ENCODE assay signal across 21 cellular contexts in the genomic region with DNA sequence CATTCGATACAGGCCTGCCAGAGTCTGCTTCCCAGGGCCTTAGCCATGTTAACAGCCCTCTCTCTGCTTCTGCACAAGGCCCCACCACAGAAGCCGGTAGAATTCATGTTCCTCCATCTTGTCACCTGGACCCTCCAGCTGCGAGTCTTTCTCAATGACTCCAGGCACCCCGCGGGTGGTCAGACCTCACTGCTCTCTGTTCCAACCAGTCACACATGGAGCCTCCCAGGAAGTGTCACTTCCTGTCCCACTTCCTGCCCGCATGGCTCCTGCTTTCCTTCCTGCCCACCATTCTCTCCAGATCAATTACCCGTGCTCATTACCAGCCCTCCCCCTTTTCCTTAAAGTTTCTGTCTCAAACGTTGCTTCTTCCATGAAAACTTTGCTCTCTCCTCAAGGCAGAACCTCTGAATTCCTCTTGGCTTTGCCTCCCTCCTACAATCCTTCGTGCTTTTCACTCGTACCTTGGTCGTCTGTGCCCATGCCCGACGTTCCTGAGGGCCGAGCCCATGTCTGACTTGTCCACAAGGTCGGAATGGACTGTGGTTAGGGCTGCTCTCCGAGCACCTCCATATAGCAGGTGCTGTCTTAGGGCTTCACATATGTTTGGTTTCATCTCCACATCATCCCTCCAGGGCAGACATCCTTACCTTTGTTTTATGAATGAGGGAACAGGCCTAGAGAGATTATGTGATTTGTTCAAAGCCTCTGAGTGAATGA.
DNase-seq lines count a peak whose midpoint lies in the region; ATAC-seq, FAIRE-seq and TF ChIP-seq lines count a peak whose summit lies in the region.
"Had no signal": no experiment of that assay in that cellular context is flagged by ENCODE, and none has a peak within 500 bp of the region (broad histone marks: within the 10 kb centered on the region; RNA-seq: fewer than 3 reads in every experiment).

No MANE protein-coding gene starts in this region.

- H3K27ac Mint-ChIP-seq in WTC11 (peak overlapping the region; percentile 64; the same call in 1 of the 2 replicates), neural crest cell (ENCODE audit: unreplicated experiment) (peak overlapping the region; percentile 23)
- H3K27ac Mint-ChIP-seq: activated CD8-positive, alpha-beta T cell treated with anti-CD3 and anti-CD28 coated beads for 36 hours; activated naive CD8-positive, alpha-beta T cell treated with anti-CD3 and anti-CD28 coated beads for 36 hours; activated T-cell treated with anti-CD3 and anti-CD28 coated beads, Interleukin-2, amount 50 U/mL, for 24 hours; B cell; T-cell had no signal

- peaks cover 16% of the 10 kb centered on the region for H3K4me1 Mint-ChIP-seq in WTC11
- H3K4me1 Mint-ChIP-seq in neural crest cell: peaks cover 6% of the 10 kb centered on the region

- no peak overlapping the region for H2AFZ ChIP-seq in DND-41 (ENCODE audit: low read depth, low read length)

- H3K9me3 Mint-ChIP-seq in WTC11 (peaks cover 7% of the 10 kb centered on the region), neural crest cell (no peaks in the 10 kb centered on the region)
- H3K9me3 Mint-ChIP-seq: activated CD8-positive, alpha-beta T cell treated with anti-CD3 and anti-CD28 coated beads for 36 hours; activated naive CD8-positive, alpha-beta T cell treated with anti-CD3 and anti-CD28 coated beads for 36 hours; activated T-cell treated with anti-CD3 and anti-CD28 coated beads, Interleukin-2, amount 50 U/mL, for 24 hours; T-cell had no signal

- peaks cover 7% of the 10 kb centered on the region for H3K36me3 Mint-ChIP-seq in WTC11
- H3K36me3 Mint-ChIP-seq in neural crest cell (ENCODE audit: low read depth): no peaks in the 10 kb centered on the region
- H3K36me3 Mint-ChIP-seq: activated naive CD8-positive, alpha-beta T cell treated with anti-CD3 and anti-CD28 coated beads for 36 hours; T-cell had no signal

- TF ChIP-seq CTCF in DND-41 (IDR thresholded peaks at IDR 0.05; ENCODE audit: borderline replicate concordance, extremely low read depth, low read length, poor library complexity, severe bottlenecking) (no peak), HEK293 (tag by site-specific recombination; IDR thresholded peaks at IDR 0.05) (no peak), WTC11 (IDR thresholded peaks at IDR 0.05) (no peak), neural crest cell (conservative IDR thresholded peaks at IDR 0.05) (no peak), D721Med (IDR thresholded peaks at IDR 0.05; ENCODE audit: insufficient read depth, missing control alignments) (no peak), brain microvascular endothelial cell (IDR thresholded peaks at IDR 0.05; ENCODE audit: low read depth, low read length, missing control alignments) (no peak)

- POLR2A ChIA-PET in HEK293 (lab: Yijun Ruan, JAX) (no interaction called here), WTC11 (lab: Charles Lee) (no interaction called here)

- peaks cover 7% of the 10 kb centered on the region for H3K4me1 ChIP-seq in DND-41 (ENCODE audit: insufficient read depth, low read length)
- no peaks in the 10 kb centered on the region for H3K4me1 ChIP-seq in HEK293 (ENCODE audit: control insufficient read depth, insufficient read depth, low read length)

- H3K4me3 ChIP-seq in DND-41 (ENCODE audit: low read depth in 1 of 2, low read length in 2 of 2) (no peak overlapping the region), HEK293 (ENCODE audit: low read depth, low read length) (no peak overlapping the region), brain microvascular endothelial cell (ENCODE audit: low read depth, low read length) (no peak overlapping the region)
- H3K4me3 ChIP-seq: breast epithelium, dorsolateral prefrontal cortex, MG63, ovary, suprapubic skin had no signal

- H3K27me3 ChIP-seq in DND-41 (ENCODE audit: insufficient read depth, low read length, poor library complexity): peaks cover 3% of the 10 kb centered on the region
- H3K27me3 ChIP-seq in brain microvascular endothelial cell (replicated peaks): no peaks in the 10 kb centered on the region
- H3K27me3 ChIP-seq: breast epithelium, MG63, ovary, suprapubic skin had no signal

- CTCF ChIA-PET in HEK293 (lab: Yijun Ruan, JAX): no interaction called here
- CTCF ChIA-PET in WTC11 (lab: Charles Lee): no interaction called here

- DNase-seq in DND-41: peak; percentile 39
- no peak for DNase-seq in WTC11 (ENCODE audit: low spot score)
- no peak for DNase-seq in neural crest cell (ENCODE audit: low read depth, low spot score)
- DNase-seq in stimulated activated CD4-positive, alpha-beta T cell treated with anti-CD3 and anti-CD28 coated beads, Interleukin-4, amount 100 ng/mL, for 24 hours: no peak
- no peak for DNase-seq in D721Med (ENCODE audit: insufficient read length, low spot score)
- DNase-seq in brain microvascular endothelial cell: no peak
- DNase-seq: activated CD8-positive, alpha-beta T cell treated with anti-CD3 and anti-CD28 coated beads for 36 hours; activated naive CD8-positive, alpha-beta T cell treated with anti-CD3 and anti-CD28 coated beads for 36 hours; activated T-cell treated with anti-CD3 and anti-CD28 coated beads, Interleukin-2, amount 50 U/mL, for 24 hours; dorsolateral prefrontal cortex; erythroblast; MG63; NCI-H1930; NCI-H446 treated with DMSO at 0.1 percent for 48 hours; ovary; T-cell had no signal

- H4K20me1 ChIP-seq in DND-41 (ENCODE audit: insufficient read depth, low read length): no peaks in the 10 kb centered on the region

- H3K9me3 ChIP-seq in DND-41 (ENCODE audit: insufficient read depth, low read length, severe bottlenecking): no peaks in the 10 kb centered on the region
- H3K9me3 ChIP-seq in HEK293 (ENCODE audit: control insufficient read depth, insufficient read depth, low read depth, low read length): no peaks in the 10 kb centered on the region
- H3K9me3 ChIP-seq: breast epithelium, MG63, ovary, suprapubic skin had no signal

- in situ Hi-C loops in brain microvascular endothelial cell (cut with HindIII; ENCODE audit: low pct_ligation_motif_present, low sequenced_read_pairs): no loop called here

- no peak overlapping the region for H3K27ac ChIP-seq in DND-41 (ENCODE audit: low read length)
- no peak overlapping the region for H3K27ac ChIP-seq in HEK293 (ENCODE audit: extremely low read depth, low read depth, low read length)
- H3K27ac ChIP-seq in brain microvascular endothelial cell: no peak overlapping the region
- H3K27ac ChIP-seq: breast epithelium, ovary, suprapubic skin had no signal

- no peaks in the 10 kb centered on the region for H3K36me3 ChIP-seq in DND-41 (ENCODE audit: insufficient read depth, low read length)
- no peaks in the 10 kb centered on the region for H3K36me3 ChIP-seq in HEK293 (ENCODE audit: control insufficient read depth in 2 of 2, insufficient read depth in 1 of 2, low read length in 2 of 2)
- H3K36me3 ChIP-seq in brain microvascular endothelial cell (replicated peaks): no peaks in the 10 kb centered on the region
- H3K36me3 ChIP-seq: breast epithelium, MG63, ovary had no signal

- no peak overlapping the region for H3K4me2 ChIP-seq in DND-41 (ENCODE audit: insufficient read depth, low read length)

- H3K27me3 Mint-ChIP-seq in WTC11 (ENCODE audit: low read depth) (no peaks in the 10 kb centered on the region), neural crest cell (ENCODE audit: low read depth) (no peaks in the 10 kb centered on the region)

- H3K9ac ChIP-seq in DND-41 (ENCODE audit: low read depth, low read length): no peak overlapping the region

- no peak overlapping the region for H3K4me3 Mint-ChIP-seq in WTC11
- H3K4me3 Mint-ChIP-seq in neural crest cell: no peak overlapping the region
- H3K4me3 Mint-ChIP-seq: activated CD8-positive, alpha-beta T cell treated with anti-CD3 and anti-CD28 coated beads for 36 hours; activated naive CD8-positive, alpha-beta T cell treated with anti-CD3 and anti-CD28 coated beads for 36 hours; activated T-cell treated with anti-CD3 and anti-CD28 coated beads, Interleukin-2, amount 50 U/mL, for 24 hours; B cell; T-cell had no signal

- no peaks in the 10 kb centered on the region for H3K79me2 ChIP-seq in DND-41 (ENCODE audit: insufficient read depth, low read length)

- no peak for FAIRE-seq in D721Med (lab: Jason Lieb, UNC)

- ATAC-seq in DND-41 (ENCODE audit: insufficient read depth, low read depth): peak; percentile 49; the same call in 1 of the 3 replicates
- ATAC-seq in WTC11: no peak
- ATAC-seq in GM21390 (IDR thresholded peaks at IDR 0.05; ENCODE audit: unreplicated experiment): no peak
- ATAC-seq: activated CD8-positive, alpha-beta T cell treated with anti-CD3 and anti-CD28 coated beads for 36 hours; T-cell had no signal

TF ChIP-seq in HEK293, 187 proteins besides CTCF, POLR2A, EP300 and RAD21:
- TF ChIP-seq ZIC2 (tag by site-specific recombination; IDR thresholded peaks at IDR 0.05) (0 out of 2 replicates have a peak, but pooled peaks have one; percentile 10), ZNF626 (tag by site-specific recombination; IDR thresholded peaks at IDR 0.05) (no peak), ZNF292 (tag by site-specific recombination; IDR thresholded peaks at IDR 0.05; ENCODE audit: borderline replicate concordance, low read depth) (no peak)
- TF ChIP-seq, protein P1, sequence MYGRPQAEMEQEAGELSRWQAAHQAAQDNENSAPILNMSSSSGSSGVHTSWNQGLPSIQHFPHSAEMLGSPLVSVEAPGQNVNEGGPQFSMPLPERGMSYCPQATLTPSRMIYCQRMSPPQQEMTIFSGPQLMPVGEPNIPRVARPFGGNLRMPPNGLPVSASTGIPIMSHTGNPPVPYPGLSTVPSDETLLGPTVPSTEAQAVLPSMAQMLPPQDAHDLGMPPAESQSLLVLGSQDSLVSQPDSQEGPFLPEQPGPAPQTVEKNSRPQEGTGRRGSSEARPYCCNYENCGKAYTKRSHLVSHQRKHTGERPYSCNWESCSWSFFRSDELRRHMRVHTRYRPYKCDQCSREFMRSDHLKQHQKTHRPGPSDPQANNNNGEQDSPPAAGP (tag by site-specific recombination; IDR thresholded peaks at IDR 0.05): no peak

TF ChIP-seq in WTC11, 78 proteins besides CTCF, POLR2A, EP300 and RAD21:
- TF ChIP-seq ATF1 (CRISPR knock-in tag; IDR thresholded peaks at IDR 0.05): no peak
- TF ChIP-seq, protein P2, sequence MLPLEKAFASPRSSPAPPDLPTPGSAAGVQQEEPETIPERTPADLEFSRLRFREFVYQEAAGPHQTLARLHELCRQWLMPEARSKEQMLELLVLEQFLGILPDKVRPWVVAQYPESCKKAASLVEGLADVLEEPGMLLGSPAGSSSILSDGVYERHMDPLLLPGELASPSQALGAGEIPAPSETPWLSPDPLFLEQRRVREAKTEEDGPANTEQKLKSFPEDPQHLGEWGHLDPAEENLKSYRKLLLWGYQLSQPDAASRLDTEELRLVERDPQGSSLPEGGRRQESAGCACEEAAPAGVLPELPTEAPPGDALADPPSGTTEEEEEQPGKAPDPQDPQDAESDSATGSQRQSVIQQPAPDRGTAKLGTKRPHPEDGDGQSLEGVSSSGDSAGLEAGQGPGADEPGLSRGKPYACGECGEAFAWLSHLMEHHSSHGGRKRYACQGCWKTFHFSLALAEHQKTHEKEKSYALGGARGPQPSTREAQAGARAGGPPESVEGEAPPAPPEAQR (CRISPR knock-in tag; IDR thresholded peaks at IDR 0.05): no peak
- no peak for TF ChIP-seq MXD4 (CRISPR knock-in tag; IDR thresholded peaks at IDR 0.05; ENCODE audit: borderline replicate concordance)
- no peak for TF ChIP-seq SP1 (CRISPR knock-in tag; conservative IDR thresholded peaks at IDR 0.05)
